Comparison of ENCODE assay signal across 8 cellular contexts in the genomic region with DNA sequence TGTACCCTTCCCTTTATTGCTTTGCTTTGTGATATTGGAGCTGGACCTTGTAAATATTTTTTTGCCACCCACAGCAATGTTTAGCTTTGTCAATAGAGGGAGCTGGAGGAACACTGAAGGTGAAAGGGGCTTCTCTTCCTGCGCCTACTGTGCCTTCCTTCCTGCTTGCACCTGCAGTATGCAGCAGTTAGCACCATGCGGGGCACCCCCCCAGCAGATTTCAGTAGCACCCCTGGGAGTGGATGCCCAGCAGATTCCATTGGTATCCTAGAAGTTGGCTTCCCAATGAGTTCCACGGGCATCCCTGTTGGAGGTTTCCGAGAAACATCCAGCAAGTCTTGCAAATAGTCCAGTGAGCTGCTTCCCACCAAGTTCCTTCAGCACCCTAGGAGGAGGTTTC. TPM values are rescaled to one million over a fixed set of nuclear protein-coding genes. Genes with fewer than 3 reads are reported as not detected.
DNase-seq lines count a peak whose midpoint lies in the region; ATAC-seq, FAIRE-seq and TF ChIP-seq lines count a peak whose summit lies in the region.

No MANE protein-coding gene starts in this region.

- H3K27ac ChIP-seq in brain microvascular endothelial cell: no peak overlapping the region
- H3K27ac ChIP-seq in HepG2 (ENCODE audit: extremely low read length, insufficient read depth, low read length): no peak overlapping the region
- H3K27ac ChIP-seq in transverse colon: peak overlapping the region in 1 of 4 donors; percentile 14

- TF ChIP-seq POLR2A in HepG2 (IDR thresholded peaks at IDR 0.05; ENCODE audit: insufficient read depth in 1 of 2, low read depth in 2 of 2, low read length in 2 of 2) (no peak), transverse colon (IDR thresholded peaks at IDR 0.05) (no peak)

- H3K4me3 ChIP-seq in Caco-2 (ENCODE audit: low read depth, low read length) (no peak overlapping the region), brain microvascular endothelial cell (ENCODE audit: low read depth, low read length) (no peak overlapping the region), HepG2 (replicated peaks in 1 of 3; ENCODE audit: insufficient read depth in 1 of 3, low read depth in 2 of 3, low read length in 3 of 3) (no peak overlapping the region), transverse colon (no peak overlapping the region)

- TF ChIP-seq EP300 in HepG2 (IDR thresholded peaks at IDR 0.05; ENCODE audit: low read depth in 2 of 2, low read length in 2 of 2) (no peak), HepG2 (CRISPR knock-in tag; IDR thresholded peaks at IDR 0.05; ENCODE audit: borderline replicate concordance) (no peak), transverse colon (IDR thresholded peaks at IDR 0.05; ENCODE audit: low read depth) (no peak)

- H3K9me3 ChIP-seq in Caco-2 (no peaks in the 10 kb centered on the region; the same call in 1 of the 2 replicates), HepG2 (ENCODE audit: low read length) (no peaks in the 10 kb centered on the region), transverse colon (no peaks in the 10 kb centered on the region)

- H3K27me3 ChIP-seq in Caco-2 (replicated peaks; ENCODE audit: control insufficient read depth, insufficient read depth, low read length): no peaks in the 10 kb centered on the region
- H3K27me3 ChIP-seq in brain microvascular endothelial cell (replicated peaks): no peaks in the 10 kb centered on the region
- H3K27me3 ChIP-seq in HepG2 (ENCODE audit: control insufficient read depth in 1 of 2, insufficient read depth in 2 of 2, low read length in 2 of 2): no peaks in the 10 kb centered on the region; a peak in 1 of 5 replicates
- no peaks in the 10 kb centered on the region for H3K27me3 ChIP-seq in transverse colon

- H3K79me2 ChIP-seq in HepG2 (ENCODE audit: insufficient read depth, low read length): no peaks in the 10 kb centered on the region

- TF ChIP-seq CTCF in Caco-2 (IDR thresholded peaks at IDR 0.05; ENCODE audit: insufficient read depth in 1 of 2, low read depth in 1 of 2, low read length in 1 of 2, severe bottlenecking in 1 of 2, unreplicated experiment in 1 of 2) (peak; percentile 70 to 80), brain microvascular endothelial cell (IDR thresholded peaks at IDR 0.05; ENCODE audit: low read depth, low read length, missing control alignments) (peak; percentile 87), HepG2 (CRISPR knock-in tag; IDR thresholded peaks at IDR 0.05) (peak; percentile 94), transverse colon (IDR thresholded peaks at IDR 0.05) (peak; percentile 58 to 79 (median 69))

- POLR2A ChIA-PET in Caco-2 (lab: Charles Lee) (interaction anchor here (0.6 to 2.7 kb wide), 7 partner anchors 9 to 33 kb away, joined by 3 to 11 read pairs (median 5); no protein-coding TSS in a partner anchor), T-cell (lab: Charles Lee) (interaction anchor here in 1 of 2 donors (0.6 to 1.0 kb wide), 2 partner anchors 23 to 28 kb away, joined by 3 to 4 read pairs; no protein-coding TSS in a partner anchor), HepG2 (lab: Yijun Ruan, JAX) (interaction anchor here (1.0 to 1.9 kb wide), 3 partner anchors 25 to 34 kb away, joined by 4 to 12 read pairs (median 4); no protein-coding TSS in a partner anchor)

- intact Hi-C loops in Caco-2 (cut with micrococcal nuclease; ENCODE audit: unreplicated experiment) (loop anchor here (1.0 to 2.0 kb wide), 6 partner anchors 10 to 79 kb away; no protein-coding TSS in a partner anchor), HepG2 (cut with micrococcal nuclease; ENCODE audit: unreplicated experiment) (loop anchor here (1.0 to 2.0 kb wide), 4 partner anchors 28 to 45 kb away; no protein-coding TSS in a partner anchor), transverse colon (cut with DNase I; ENCODE audit: low total_unique reads) (no loop called here)

- no peaks in the 10 kb centered on the region for H3K27me3 Mint-ChIP-seq in Caco-2 (ENCODE audit: insufficient read depth, unreplicated experiment)
- H3K27me3 Mint-ChIP-seq in T-cell: peaks cover 3 to 7% of the 10 kb centered on the region in 2 donors

- DNase-seq in Caco-2 (peak; percentile 69 to 77), HuH-7 (ENCODE audit: low spot score) (peak; percentile 42), T-cell (peak in 31 of 34 experiments; percentile 10 to 64 (median 39)), brain microvascular endothelial cell (peak; percentile 43), HepG2 (ENCODE audit: low spot score) (peak; percentile 66), transverse colon (peak; percentile 55)

- TF ChIP-seq RAD21 in HepG2 (CRISPR knock-in tag; IDR thresholded peaks at IDR 0.05): peak; percentile 90

- 0% methylated on average over 2 of the region's 4 CpGs for WGBS in HepG2 (ENCODE audit: low lambda C conversion rate)
- 44% methylated on average over 4 of the region's 4 CpGs; no CpG with 5 or more reads in 1 of the 2 donors for WGBS in transverse colon (ENCODE audit: low coverage in 1 of 2), 2 donors

- H3K4me1 ChIP-seq in Caco-2 (peaks cover 52% of the 10 kb centered on the region), HepG2 (ENCODE audit: insufficient read depth, low read length) (peaks cover 20% of the 10 kb centered on the region), transverse colon (peaks cover 4 to 51% (median 34%) of the 10 kb centered on the region in 4 donors)

- in situ Hi-C loops in brain microvascular endothelial cell (cut with HindIII; ENCODE audit: low pct_ligation_motif_present, low sequenced_read_pairs): no loop called here
- in situ Hi-C loops in HepG2 (cut with HindIII; ENCODE audit: extremely low pct_ligation_motif_present, low pct_unique_long_range_greater_than_20kb): no loop called here
- in situ Hi-C loops in transverse colon (cut with MboI; ENCODE audit: low pct_ligation_motif_present in 1 of 4, low pct_unique_long_range_greater_than_20kb in 1 of 4, low sequenced_read_pairs in 3 of 4): no loop called here

- BruUV-seq in Caco-2 (replicated peaks; lab: Mats Ljungman, UMichigan) (no TSS peak), HepG2 (replicated peaks; lab: Mats Ljungman, UMichigan) (no TSS peak)

- no peaks in the 10 kb centered on the region for H3K36me3 ChIP-seq in Caco-2 (ENCODE audit: control insufficient read depth, insufficient read depth, low read length)
- H3K36me3 ChIP-seq in brain microvascular endothelial cell (replicated peaks): no peaks in the 10 kb centered on the region
- H3K36me3 ChIP-seq in HepG2 (replicated peaks in 1 of 2; ENCODE audit: control insufficient read depth in 1 of 2, insufficient read depth in 2 of 2, low read length in 2 of 2): no peaks in the 10 kb centered on the region
- no peaks in the 10 kb centered on the region for H3K36me3 ChIP-seq in transverse colon

- no peak overlapping the region for H3K4me3 Mint-ChIP-seq in Caco-2 (ENCODE audit: unreplicated experiment)
- H3K4me3 Mint-ChIP-seq in T-cell: no peak overlapping the region

- H2AFZ ChIP-seq in HepG2 (ENCODE audit: low read length): no peak overlapping the region

- H3K4me1 Mint-ChIP-seq in Caco-2 (ENCODE audit: low read depth, unreplicated experiment) (peaks cover 34% of the 10 kb centered on the region), T-cell (peaks cover 8 to 17% (median 10%) of the 10 kb centered on the region in 3 donors)

- CTCF ChIA-PET in Caco-2 (lab: Charles Lee) (interaction anchor here (0.5 to 7.0 kb wide), 20 partner anchors 8 to 80 kb away, joined by 3 to 249 read pairs (median 8); a partner anchor contains a TSS), T-cell (lab: Charles Lee) (interaction anchor here (0.6 to 4.3 kb wide), 27 partner anchors 8 to 1057 kb away, joined by 3 to 95 read pairs (median 5); no protein-coding TSS in a partner anchor), HepG2 (lab: Yijun Ruan, JAX; ENCODE audit: low intra/inter-chr PET ratio, low total read pairs) (interaction anchor here (1.2 to 3.0 kb wide), 5 partner anchors 28 to 67 kb away, joined by 4 to 59 read pairs (median 9); a partner anchor contains a TSS)

- H3K9me3 Mint-ChIP-seq in Caco-2 (ENCODE audit: unreplicated experiment) (no peaks in the 10 kb centered on the region), T-cell (no peaks in the 10 kb centered on the region)

- peak; percentile 81 for FAIRE-seq in HepG2 (lab: Jason Lieb, UNC)

- no peak overlapping the region for H3K9ac ChIP-seq in HepG2 (ENCODE audit: insufficient read depth, low read depth, low read length)

- H4K20me1 ChIP-seq in HepG2 (ENCODE audit: insufficient read depth, low read length): no peaks in the 10 kb centered on the region

- H3K27ac Mint-ChIP-seq in Caco-2 (ENCODE audit: unreplicated experiment): no peak overlapping the region
- H3K27ac Mint-ChIP-seq in T-cell: no peak overlapping the region

- ATAC-seq in T-cell (replicated peaks in 1 of 4): peak; percentile 86 to 99 (median 96)
- ATAC-seq in HepG2: peak; percentile 93
- no peak for ATAC-seq in GM21717 (IDR thresholded peaks at IDR 0.05; ENCODE audit: unreplicated experiment)
- ATAC-seq in HG03039 (IDR thresholded peaks at IDR 0.05; ENCODE audit: unreplicated experiment): no peak

- no peaks in the 10 kb centered on the region for H3K36me3 Mint-ChIP-seq in Caco-2 (ENCODE audit: insufficient read depth, unreplicated experiment)
- H3K36me3 Mint-ChIP-seq in T-cell: no peaks in the 10 kb centered on the region

- H3K4me2 ChIP-seq in HepG2 (ENCODE audit: low read depth, low read length): peak overlapping the region; percentile 25; the same call in 1 of the 2 replicates

RNA-seq across cellular contexts. Expression of a gene that starts 25.6 kb away (rescaled TPM):
- total RNA-seq in Caco-2 (2022): 2,143 and 2,154 TPM in 2 replicates
- total RNA-seq in T-cell: 100 to 1,000 TPM; 157 to 277 (median 264) TPM
- total RNA-seq in HepG2 (2016; rRNA removed; fragmentation: Illumina TruSeq; extraction: Trizol): 16.8 and 25.6 TPM in 2 replicates
- 11.2 and 14.8 TPM in 2 replicates for total RNA-seq in HepG2 (2016; cell fraction: cytosol; rRNA removed; fragmentation: Illumina TruSeq; extraction: Trizol; ENCODE audit: low read depth)
- total RNA-seq in HepG2 (2016; cell fraction: insoluble cytoplasmic fraction; rRNA removed; fragmentation: Illumina TruSeq; extraction: Trizol): 16.6 and 20.0 TPM in 2 replicates
- 11.0 and 15.4 TPM in 2 replicates for total RNA-seq in HepG2 (2016; cell fraction: membrane; rRNA removed; fragmentation: Illumina TruSeq; extraction: Trizol)
- 9.2 and 9.3 TPM in 2 replicates for total RNA-seq in HepG2 (2016; cell fraction: nucleus; rRNA removed; fragmentation: Illumina TruSeq; extraction: Trizol)
- 21.2 and 28.7 TPM in 2 replicates for polyA plus RNA-seq in HepG2 (2011; rRNA removed)
- polyA plus RNA-seq in HepG2 (2011; cell fraction: cytosol; rRNA removed): 20.0 and 23.9 TPM in 2 replicates
- 4.5 and 6.8 TPM in 2 replicates for polyA plus RNA-seq in HepG2 (2011; cell fraction: nucleus; rRNA removed)
- 83.4 and 162 TPM in 2 replicates for polyA plus RNA-seq in HepG2 (2012)
- 40.3 and 56.7 TPM in 2 replicates for polyA plus RNA-seq in HepG2 (2016; cell fraction: cytosol; fragmentation: Illumina TruSeq; extraction: Trizol; ENCODE audit: low read depth)
- polyA plus RNA-seq in HepG2 (2016; cell fraction: insoluble cytoplasmic fraction; fragmentation: Illumina TruSeq; extraction: Trizol; ENCODE audit: low read depth): 59.5 and 63.7 TPM in 2 replicates
- polyA plus RNA-seq in HepG2 (2016; cell fraction: membrane; fragmentation: Illumina TruSeq; extraction: Trizol; ENCODE audit: low read depth): 33.3 and 43.6 TPM in 2 replicates
- 26.6 and 31.6 TPM in 2 replicates for polyA plus RNA-seq in HepG2 (2016; cell fraction: nucleus; fragmentation: Illumina TruSeq; extraction: Trizol; ENCODE audit: insufficient read depth, low read depth)
- polyA minus RNA-seq in HepG2 (2011; rRNA and poly(A)+ RNA removed; ENCODE audit: low replicate concordance): 10.2 and 42.1 TPM in 2 replicates
- polyA minus RNA-seq in HepG2 (2011; cell fraction: cytosol; rRNA and poly(A)+ RNA removed): 51.8 and 64.0 TPM in 2 replicates
- polyA minus RNA-seq in HepG2 (2011; cell fraction: nucleus; rRNA and poly(A)+ RNA removed): 12.5 and 18.9 TPM in 2 replicates
- total RNA-seq in transverse colon: 100 to 1,000 TPM in 3 of 4 donors, 10 to 100 TPM in 1; 59.1 to 289 (median 251) TPM

RNA-seq across cellular contexts. Expression of a gene that starts 58.7 kb away (rescaled TPM):
- total RNA-seq in Caco-2 (2022) (7.1 and 9.5 TPM in 2 replicates), T-cell (100 to 1,000 TPM in 2 of 5 donors, 10 to 100 TPM in 3; 48.2 to 119 (median 97.6) TPM), HepG2 (2016; rRNA removed; fragmentation: Illumina TruSeq; extraction: Trizol) (10.9 and 12.8 TPM in 2 replicates), transverse colon (10 to 100 TPM in 2 of 4 donors, 1 to 10 TPM in 2; 4.6 to 21.8 (median 9.5) TPM)
- total RNA-seq in HepG2 (2016; cell fraction: cytosol; rRNA removed; fragmentation: Illumina TruSeq; extraction: Trizol; ENCODE audit: low read depth): 11.8 and 13.1 TPM in 2 replicates
- total RNA-seq in HepG2 (2016; cell fraction: insoluble cytoplasmic fraction; rRNA removed; fragmentation: Illumina TruSeq; extraction: Trizol): 10.3 and 12.6 TPM in 2 replicates
- total RNA-seq in HepG2 (2016; cell fraction: membrane; rRNA removed; fragmentation: Illumina TruSeq; extraction: Trizol): 18.4 TPM in 2 replicates
- total RNA-seq in HepG2 (2016; cell fraction: nucleus; rRNA removed; fragmentation: Illumina TruSeq; extraction: Trizol): 4.8 and 7.4 TPM in 2 replicates
- 11.2 and 13.9 TPM in 2 replicates for polyA plus RNA-seq in HepG2 (2011; rRNA removed)
- polyA plus RNA-seq in HepG2 (2011; cell fraction: cytosol; rRNA removed): 6.1 and 9.4 TPM in 2 replicates
- 5.0 and 8.6 TPM in 2 replicates for polyA plus RNA-seq in HepG2 (2011; cell fraction: nucleus; rRNA removed)
- 7.4 and 9.5 TPM in 2 replicates for polyA plus RNA-seq in HepG2 (2012)
- polyA plus RNA-seq in HepG2 (2016; cell fraction: cytosol; fragmentation: Illumina TruSeq; extraction: Trizol; ENCODE audit: low read depth): 17.6 and 24.8 TPM in 2 replicates
- 15.4 and 16.4 TPM in 2 replicates for polyA plus RNA-seq in HepG2 (2016; cell fraction: insoluble cytoplasmic fraction; fragmentation: Illumina TruSeq; extraction: Trizol; ENCODE audit: low read depth)
- polyA plus RNA-seq in HepG2 (2016; cell fraction: membrane; fragmentation: Illumina TruSeq; extraction: Trizol; ENCODE audit: low read depth): 18.9 and 19.1 TPM in 2 replicates
- polyA plus RNA-seq in HepG2 (2016; cell fraction: nucleus; fragmentation: Illumina TruSeq; extraction: Trizol; ENCODE audit: insufficient read depth, low read depth): 14.0 and 15.0 TPM in 2 replicates
- 4.5 and 24.8 TPM in 2 replicates for polyA minus RNA-seq in HepG2 (2011; rRNA and poly(A)+ RNA removed; ENCODE audit: low replicate concordance)
- polyA minus RNA-seq in HepG2 (2011; cell fraction: cytosol; rRNA and poly(A)+ RNA removed): 3.4 and 4.2 TPM in 2 replicates
- 11.7 and 12.8 TPM in 2 replicates for polyA minus RNA-seq in HepG2 (2011; cell fraction: nucleus; rRNA and poly(A)+ RNA removed)

Comparison
In these comparisons a context has a peak if more than half of its experiments do, and no peak if none do; other contexts are left out.
1. ATAC-seq: peak in T-cell (4 of 4) and HepG2 (single experiment); none in GM21717 (single experiment) and HG03039 (single experiment).
2. Peak in every context shown above with its lines, with median percentiles within 50 percentile points of each other: DNase-seq and CTCF ChIP-seq.